ENCODE assay signal across 21 cellular contexts in genomic region chr5:42520203-42520602, GRCh38.
"Had no signal": no experiment of that assay in that cellular context is flagged by ENCODE, and none has a peak within 500 bp of the region (broad histone marks: within the 10 kb centered on the region; RNA-seq: fewer than 3 reads in every experiment).

No MANE protein-coding gene starts in this region.

- H3K4me1 ChIP-seq: esophagus squamous epithelium, spleen had no signal

- FAIRE-seq: kidney had no signal

- DNase-seq: effector memory CD8-positive, alpha-beta T cell; esophagus squamous epithelium; foreskin fibroblast; kidney; natural killer cell; ovary; retina; right lobe of liver; spleen; stimulated activated CD4-positive, alpha-beta T cell treated with anti-CD3 and anti-CD28 coated beads, Interleukin-15, amount 100 ng/mL, for 24 hours; stimulated activated CD4-positive, alpha-beta T cell treated with anti-CD3 and anti-CD28 coated beads, Interleukin-1b, Interleukin-23, amount 100 ng/mL, for 48 hours; stimulated activated CD4-positive, alpha-beta T cell treated with anti-CD3 and anti-CD28 coated beads, Interleukin-4, amount 100 ng/mL, for 4 hours; stimulated activated naive B cell treated with anti-CD40 and anti-IgM and Interleukin-4, amounts not matched to agents 10 μg/mL and 1 μg/mL and 100 μg/mL, for 72 hours; stimulated activated naive CD8-positive, alpha-beta T cell treated with anti-CD3 and anti-CD28 coated beads, Interleukin-15, amount 100 ng/mL, for 72 hours; substantia nigra had no signal

- H3K9me3 Mint-ChIP-seq: effector memory CD8-positive, alpha-beta T cell; stimulated activated naive B cell treated with anti-CD40 and anti-IgM and Interleukin-4, amounts not matched to agents 10 μg/mL and 1 μg/mL and 100 μg/mL, for 72 hours; stimulated activated naive CD8-positive, alpha-beta T cell treated with anti-CD3 and anti-CD28 coated beads, Interleukin-15, amount 100 ng/mL, for 72 hours had no signal

- H3K36me3 ChIP-seq: esophagus squamous epithelium, ovary, right lobe of liver, spleen, thoracic aorta, vagina had no signal

- ATAC-seq: effector memory CD8-positive, alpha-beta T cell; natural killer cell; right lobe of liver; stimulated activated naive B cell treated with anti-CD40 and anti-IgM and Interleukin-4, amounts not matched to agents 10 μg/mL and 1 μg/mL and 100 μg/mL, for 72 hours; stimulated activated naive CD8-positive, alpha-beta T cell treated with anti-CD3 and anti-CD28 coated beads, Interleukin-15, amount 100 ng/mL, for 72 hours had no signal

- H3K27ac ChIP-seq: esophagus squamous epithelium, ovary, right lobe of liver, spleen, thoracic aorta had no signal

- H3K27me3 ChIP-seq: esophagus squamous epithelium, ovary, right lobe of liver, spleen, vagina had no signal

- H3K4me1 Mint-ChIP-seq: natural killer cell; neural crest cell; stimulated activated naive B cell treated with anti-CD40 and anti-IgM and Interleukin-4, amounts not matched to agents 10 μg/mL and 1 μg/mL and 100 μg/mL, for 72 hours; stimulated activated naive CD8-positive, alpha-beta T cell treated with anti-CD3 and anti-CD28 coated beads, Interleukin-15, amount 100 ng/mL, for 72 hours had no signal

- H3K27ac Mint-ChIP-seq: dendritic cell treated with granulocyte-macrophage colony-stimulating factor and Interleukin-4, amounts not matched to agents 40 ng/mL and 50 ng/mL, for 4 days; effector memory CD8-positive, alpha-beta T cell; natural killer cell; progenitor cell of endocrine pancreas; stimulated activated naive B cell treated with anti-CD40 and anti-IgM and Interleukin-4, amounts not matched to agents 10 μg/mL and 1 μg/mL and 100 μg/mL, for 72 hours; stimulated activated naive CD8-positive, alpha-beta T cell treated with anti-CD3 and anti-CD28 coated beads, Interleukin-15, amount 100 ng/mL, for 72 hours; type B pancreatic cell had no signal

- H3K4me3 ChIP-seq: esophagus squamous epithelium, ovary, right lobe of liver, spleen, thoracic aorta, vagina had no signal

- H3K9me3 ChIP-seq: esophagus squamous epithelium, ovary, right lobe of liver, thoracic aorta, vagina had no signal

- H3K4me3 Mint-ChIP-seq: dendritic cell treated with granulocyte-macrophage colony-stimulating factor and Interleukin-4, amounts not matched to agents 40 ng/mL and 50 ng/mL, for 4 days; effector memory CD8-positive, alpha-beta T cell; natural killer cell; neural crest cell; stimulated activated naive B cell treated with anti-CD40 and anti-IgM and Interleukin-4, amounts not matched to agents 10 μg/mL and 1 μg/mL and 100 μg/mL, for 72 hours; stimulated activated naive CD8-positive, alpha-beta T cell treated with anti-CD3 and anti-CD28 coated beads, Interleukin-15, amount 100 ng/mL, for 72 hours; type B pancreatic cell had no signal

- H3K36me3 Mint-ChIP-seq: natural killer cell; stimulated activated naive B cell treated with anti-CD40 and anti-IgM and Interleukin-4, amounts not matched to agents 10 μg/mL and 1 μg/mL and 100 μg/mL, for 72 hours; type B pancreatic cell had no signal

- H3K27me3 Mint-ChIP-seq: dendritic cell treated with granulocyte-macrophage colony-stimulating factor and Interleukin-4, amounts not matched to agents 40 ng/mL and 50 ng/mL, for 4 days; progenitor cell of endocrine pancreas; type B pancreatic cell had no signal
